In the genomic region with DNA sequence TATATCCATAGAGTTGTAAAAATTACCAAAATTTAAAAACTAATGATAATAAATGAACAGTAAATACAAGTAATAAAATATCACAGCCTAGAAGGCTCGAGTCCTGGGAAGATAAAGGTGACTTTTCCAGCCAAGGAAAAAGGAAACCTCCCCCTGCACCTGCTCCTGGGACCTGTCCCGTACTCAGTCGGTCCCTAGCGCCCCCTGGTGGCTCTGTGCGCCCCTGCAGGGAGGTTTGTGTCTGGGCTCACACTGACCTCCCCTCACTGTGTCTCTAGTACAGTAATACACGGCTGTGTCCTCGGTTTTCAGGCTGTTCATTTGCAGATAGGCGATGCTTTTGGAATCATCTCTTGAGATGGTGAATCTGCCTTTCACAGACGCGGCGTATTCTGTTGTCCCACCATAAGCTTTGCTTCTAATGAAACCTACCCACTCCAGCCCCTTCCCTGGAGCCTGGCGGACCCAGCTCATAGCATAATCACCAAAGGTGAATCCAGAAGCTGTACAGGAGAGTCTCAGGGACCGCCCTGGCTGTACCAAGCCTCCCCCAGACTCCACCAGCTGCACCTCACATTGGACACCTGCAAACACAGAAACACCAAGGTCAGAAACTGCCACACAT, we compare ENCODE assay signal across 9 cellular contexts.
DNase-seq lines count a peak whose midpoint lies in the region; ATAC-seq and TF ChIP-seq lines count a peak whose summit lies in the region.
"Had no signal": no experiment of that assay in that cellular context is flagged by ENCODE, and none has a peak within 500 bp of the region (broad histone marks: within the 10 kb centered on the region; RNA-seq: fewer than 3 reads in every experiment).

No MANE protein-coding gene starts in this region.

- intact Hi-C loops in activated CD8-positive, alpha-beta T cell treated with anti-CD3 and anti-CD28 coated beads for 36 hours (cut with micrococcal nuclease) = no loop called here
- intact Hi-C loops in sigmoid colon (cut with DNase I) = no loop called here

- TF ChIP-seq EP300 in sigmoid colon (IDR thresholded peaks at IDR 0.05) = no peak

- no peak overlapping the region for H3K4me3 ChIP-seq in sigmoid colon

- H3K27me3 ChIP-seq in foreskin keratinocyte = no peaks in the 10 kb centered on the region
- H3K27me3 ChIP-seq in sigmoid colon = no peaks in the 10 kb centered on the region

- H3K4me1 ChIP-seq in foreskin keratinocyte = no peaks in the 10 kb centered on the region
- no peaks in the 10 kb centered on the region for H3K4me1 ChIP-seq in sigmoid colon

- H3K9me3 Mint-ChIP-seq in activated CD8-positive, alpha-beta T cell treated with anti-CD3 and anti-CD28 coated beads for 36 hours = peaks cover 2% of the 10 kb centered on the region

- POLR2A ChIA-PET in activated CD8-positive, alpha-beta T cell treated with anti-CD3 and anti-CD28 coated beads for 36 hours (lab: Charles Lee) = no interaction called here

- H3K36me3 Mint-ChIP-seq in activated CD8-positive, alpha-beta T cell treated with anti-CD3 and anti-CD28 coated beads for 36 hours (ENCODE audit: low read depth) = no peaks in the 10 kb centered on the region

- no peak overlapping the region for H3K27ac Mint-ChIP-seq in activated CD8-positive, alpha-beta T cell treated with anti-CD3 and anti-CD28 coated beads for 36 hours
- H3K27ac Mint-ChIP-seq: nephron had no signal

- no peaks in the 10 kb centered on the region for H3K4me1 Mint-ChIP-seq in activated CD8-positive, alpha-beta T cell treated with anti-CD3 and anti-CD28 coated beads for 36 hours (ENCODE audit: low read depth)
- H3K4me1 Mint-ChIP-seq: nephron had no signal

- peaks cover 2% of the 10 kb centered on the region for H3K27me3 Mint-ChIP-seq in activated CD8-positive, alpha-beta T cell treated with anti-CD3 and anti-CD28 coated beads for 36 hours

- 32 to 39% methylated on average over 13 of the region's 13 CpGs for WGBS in sigmoid colon, 2 donors

- TF ChIP-seq CTCF in GM12874 (IDR thresholded peaks at IDR 0.05; ENCODE audit: insufficient read depth, low read depth, low read length) = peak; percentile 94
- TF ChIP-seq CTCF in activated CD8-positive, alpha-beta T cell treated with anti-CD3 and anti-CD28 coated beads for 36 hours (IDR thresholded peaks at IDR 0.05) = peak; percentile 94
- TF ChIP-seq CTCF in foreskin keratinocyte (conservative IDR thresholded peaks at IDR 0.05) = peak; percentile 25
- TF ChIP-seq CTCF in sigmoid colon (IDR thresholded peaks at IDR 0.05) = no peak

- ATAC-seq in activated CD8-positive, alpha-beta T cell treated with anti-CD3 and anti-CD28 coated beads for 36 hours = peak; percentile 77
- ATAC-seq in foreskin keratinocyte (no peak), GM19395 (IDR thresholded peaks at IDR 0.05; ENCODE audit: unreplicated experiment) (no peak)

- H3K4me3 Mint-ChIP-seq in activated CD8-positive, alpha-beta T cell treated with anti-CD3 and anti-CD28 coated beads for 36 hours = no peak overlapping the region
- H3K4me3 Mint-ChIP-seq: nephron had no signal

- CTCF ChIA-PET in activated CD8-positive, alpha-beta T cell treated with anti-CD3 and anti-CD28 coated beads for 36 hours (lab: Charles Lee) = interaction anchor here (0.6 to 5.5 kb wide), 35 partner anchors 8 to 211 kb away, joined by 3 to 35 read pairs (median 4); no protein-coding TSS in a partner anchor

- TF ChIP-seq POLR2A in sigmoid colon (IDR thresholded peaks at IDR 0.05) = no peak

- H3K36me3 ChIP-seq in sigmoid colon = no peaks in the 10 kb centered on the region

- no peak overlapping the region for H3K27ac ChIP-seq in foreskin keratinocyte
- H3K27ac ChIP-seq in sigmoid colon = no peak overlapping the region

- H3K9me3 ChIP-seq in sigmoid colon = no peaks in the 10 kb centered on the region

- DNase-seq in NCI-H2107 (lab: John Stamatoyannopoulos, UW) = peak; percentile 63
- peak; percentile 88 for DNase-seq in activated CD8-positive, alpha-beta T cell treated with anti-CD3 and anti-CD28 coated beads for 36 hours
- no peak for DNase-seq in foreskin keratinocyte
- peak; percentile 43 to 45 for DNase-seq in stimulated activated CD8-positive, alpha-beta memory T cell treated with anti-CD3 and anti-CD28 coated beads, Interleukin-15, amount 100 ng/mL, for 4 hours (ENCODE audit: low read depth in 2 of 2)
- no peak for DNase-seq in mesenteric fat pad (ENCODE audit: low spot score)
- DNase-seq in sigmoid colon = no peak

Comparison
In these comparisons a context has a peak if more than half of its experiments do, and no peak if none do; other contexts are left out.
1. CTCF ChIP-seq: peak in GM12874 (single experiment), activated CD8-positive, alpha-beta T cell treated with anti-CD3 and anti-CD28 coated beads for 36 hours (single experiment) and foreskin keratinocyte (single experiment); none in sigmoid colon (0 of 4).
2. DNase-seq: peak in NCI-H2107 (single experiment), activated CD8-positive, alpha-beta T cell treated with anti-CD3 and anti-CD28 coated beads for 36 hours (single experiment) and stimulated activated CD8-positive, alpha-beta memory T cell treated with anti-CD3 and anti-CD28 coated beads, Interleukin-15, amount 100 ng/mL, for 4 hours (2 of 2); none in foreskin keratinocyte (0 of 2), mesenteric fat pad (single experiment) and sigmoid colon (single experiment).